Comparison of ENCODE assay signal across 15 cellular contexts in genomic region chr15:74201656-74202420, GRCh38. TPM values are rescaled to one million over a fixed set of nuclear protein-coding genes. Genes with fewer than 3 reads are reported as not detected.
DNase-seq lines count a peak whose midpoint lies in the region; ATAC-seq and TF ChIP-seq lines count a peak whose summit lies in the region.
"Had no signal": no experiment of that assay in that cellular context is flagged by ENCODE, and none has a peak within 500 bp of the region (broad histone marks: within the 10 kb centered on the region; RNA-seq: fewer than 3 reads in every experiment).

No MANE protein-coding gene starts in this region.

- WGBS in neuronal stem cell (ENCODE audit: extremely low coverage in 2 of 2, insufficient read length in 2 of 2, insufficient replicate concordance in 1 of 2), 2 donors: no CpG with 5 or more reads among the region's 8 CpGs
- 46% methylated on average over 8 of the region's 8 CpGs for WGBS in suprapubic skin

- H3K36me3 Mint-ChIP-seq in GM23338 (ENCODE audit: low read depth): peaks cover 3% of the 10 kb centered on the region; the same call in 2 of the 3 replicates
- H3K36me3 Mint-ChIP-seq: CD4-positive, alpha-beta memory T cell; stimulated activated naive B cell treated with anti-CD40 and anti-IgM and Interleukin-4, amounts not matched to agents 10 μg/mL and 1 μg/mL and 100 μg/mL, for 72 hours had no signal

- no peak for TF ChIP-seq CTCF in GM23338 (conservative IDR thresholded peaks at IDR 0.05; ENCODE audit: low read depth in 2 of 2)
- TF ChIP-seq CTCF in PC-9 (conservative IDR thresholded peaks at IDR 0.05): no peak
- no peak for TF ChIP-seq CTCF in epithelial cell of esophagus (IDR thresholded peaks at IDR 0.05; ENCODE audit: insufficient read depth, low read depth, low read length, missing control alignments)
- no peak for TF ChIP-seq CTCF in suprapubic skin (IDR thresholded peaks at IDR 0.05)

- peak overlapping the region; percentile 94 for H3K4me2 ChIP-seq in GM23338
- H3K4me2 ChIP-seq in PC-9: peak overlapping the region; percentile 96
- H3K4me2 ChIP-seq in neuronal stem cell (ENCODE audit: insufficient read depth, low read length, poor library complexity, severe bottlenecking): no peak overlapping the region

- no peaks in the 10 kb centered on the region for H3K9me3 Mint-ChIP-seq in GM23338
- H3K9me3 Mint-ChIP-seq: activated B cell treated with CpG ODN at 0.5 μM for 24 hours; CD4-positive, alpha-beta memory T cell; stimulated activated naive B cell treated with anti-CD40 and anti-IgM and Interleukin-4, amounts not matched to agents 10 μg/mL and 1 μg/mL and 100 μg/mL, for 72 hours had no signal

- BruUV-seq in PC-9 (replicated peaks; lab: Mats Ljungman, UMichigan): TSS peak; percentile 45

- H3K27me3 Mint-ChIP-seq in GM23338 (ENCODE audit: insufficient read depth, low read depth, poor library complexity): peaks cover 26% of the 10 kb centered on the region

- peak overlapping the region; percentile 22 for H3K9ac ChIP-seq in neuronal stem cell (ENCODE audit: low read depth, low read length, poor library complexity)

- H4K20me1 ChIP-seq in GM23338 (replicated peaks; ENCODE audit: insufficient read depth) (no peaks in the 10 kb centered on the region), PC-9 (ENCODE audit: insufficient read depth) (no peaks in the 10 kb centered on the region)

- no peak for TF ChIP-seq POLR2A in suprapubic skin (IDR thresholded peaks at IDR 0.05)

- H3K79me2 ChIP-seq in GM23338 (replicated peaks; ENCODE audit: insufficient read depth) (no peaks in the 10 kb centered on the region), PC-9 (ENCODE audit: low read depth) (peaks cover 72% of the 10 kb centered on the region)

- peak overlapping the region; percentile 1 for H3K14ac ChIP-seq in neuronal stem cell (ENCODE audit: low read length)

- CTCF ChIA-PET in PC-9 (lab: Charles Lee): interaction anchor here (0.7 kb wide), 1 partner anchor 35 kb away, joined by 4 read pairs; no protein-coding TSS in a partner anchor

- H3K4me3 Mint-ChIP-seq in GM23338: peak overlapping the region; percentile 82
- H3K4me3 Mint-ChIP-seq: activated B cell treated with CpG ODN at 0.5 μM for 24 hours; CD4-positive, alpha-beta memory T cell; stimulated activated naive B cell treated with anti-CD40 and anti-IgM and Interleukin-4, amounts not matched to agents 10 μg/mL and 1 μg/mL and 100 μg/mL, for 72 hours had no signal

- peak overlapping the region; percentile 57 for H2BK5ac ChIP-seq in neuronal stem cell (ENCODE audit: low read length)

- peak overlapping the region; percentile 48 for H2BK120ac ChIP-seq in neuronal stem cell (ENCODE audit: low read depth, low read length)

- no peak for TF ChIP-seq EP300 in suprapubic skin (IDR thresholded peaks at IDR 0.05)

- H3K9me3 ChIP-seq in PC-9 (ENCODE audit: insufficient read depth, low read depth): no peaks in the 10 kb centered on the region
- no peaks in the 10 kb centered on the region for H3K9me3 ChIP-seq in neuronal stem cell (replicated peaks in 1 of 2; ENCODE audit: control insufficient read depth in 2 of 2, insufficient read depth in 1 of 2, low read depth in 1 of 2, low read length in 2 of 2)
- no peaks in the 10 kb centered on the region for H3K9me3 ChIP-seq in suprapubic skin
- H3K9me3 ChIP-seq: colonic mucosa, heart left ventricle had no signal

- H3K4me3 ChIP-seq in GM23338 (peak overlapping the region; percentile 55), PC-9 (peak overlapping the region; percentile 73), epithelial cell of esophagus (ENCODE audit: low read length) (no peak overlapping the region), neuronal stem cell (ENCODE audit: low read length in 2 of 2) (peak overlapping the region in 1 of 2 donors; percentile 46), suprapubic skin (no peak overlapping the region)
- H3K4me3 ChIP-seq: colonic mucosa, heart left ventricle had no signal

- H3K27ac ChIP-seq in GM23338 (ENCODE audit: low read depth) (peak overlapping the region; percentile 28; the same call in 1 of the 2 replicates), PC-9 (peak overlapping the region; percentile 95), neuronal stem cell (replicated peaks; ENCODE audit: low read length) (peak overlapping the region; percentile 5), suprapubic skin (no peak overlapping the region)
- H3K27ac ChIP-seq: colonic mucosa, heart left ventricle had no signal

- H3K27ac Mint-ChIP-seq in GM23338: no peak overlapping the region
- H3K27ac Mint-ChIP-seq: activated B cell treated with CpG ODN at 0.5 μM for 24 hours; CD4-positive, alpha-beta memory T cell; stimulated activated naive B cell treated with anti-CD40 and anti-IgM and Interleukin-4, amounts not matched to agents 10 μg/mL and 1 μg/mL and 100 μg/mL, for 72 hours had no signal

- intact Hi-C loops in PC-9 (cut with micrococcal nuclease; ENCODE audit: unreplicated experiment): loop anchor here (1.0 to 10.0 kb wide), 6 partner anchors 13 to 217 kb away; no protein-coding TSS in a partner anchor

- H2AFZ ChIP-seq in GM23338: peak overlapping the region; percentile 78; the same call in 1 of the 2 replicates
- no peak overlapping the region for H2AFZ ChIP-seq in PC-9
- H2AFZ ChIP-seq in neuronal stem cell (ENCODE audit: low read length): peak overlapping the region; percentile 81

- H3K4me1 Mint-ChIP-seq in GM23338: peaks cover 64% of the 10 kb centered on the region
- H3K4me1 Mint-ChIP-seq: activated B cell treated with CpG ODN at 0.5 μM for 24 hours; CD4-positive, alpha-beta memory T cell; stimulated activated naive B cell treated with anti-CD40 and anti-IgM and Interleukin-4, amounts not matched to agents 10 μg/mL and 1 μg/mL and 100 μg/mL, for 72 hours had no signal

- H3K4me1 ChIP-seq in GM23338 (ENCODE audit: insufficient read depth) (peaks cover 43% of the 10 kb centered on the region), PC-9 (replicated peaks; ENCODE audit: insufficient read depth) (peaks cover 79% of the 10 kb centered on the region), neuronal stem cell (ENCODE audit: control insufficient read depth in 2 of 2, insufficient read depth in 1 of 2, low read depth in 1 of 2, low read length in 2 of 2) (peaks cover 33 to 35% of the 10 kb centered on the region in 2 donors), suprapubic skin (peaks cover 31% of the 10 kb centered on the region)
- H3K4me1 ChIP-seq: colonic mucosa had no signal

- H2BK15ac ChIP-seq in neuronal stem cell (ENCODE audit: low read length): peak overlapping the region; percentile 97

- H2BK12ac ChIP-seq in neuronal stem cell (ENCODE audit: low read length): peak overlapping the region; percentile 3

- peak overlapping the region; percentile 74 for H3K18ac ChIP-seq in neuronal stem cell (ENCODE audit: low read length)

- H3K36me3 ChIP-seq in GM23338 (ENCODE audit: insufficient read depth): no peaks in the 10 kb centered on the region
- 0 out of 2 replicates have a peak, but pooled peaks cover 11% of the 10 kb centered on the region for H3K36me3 ChIP-seq in PC-9 (ENCODE audit: low read depth)
- H3K36me3 ChIP-seq in neuronal stem cell (replicated peaks in 1 of 2; ENCODE audit: control insufficient read depth in 2 of 2, insufficient read depth in 2 of 2, low read length in 2 of 2): peaks cover 0 to 13% of the 10 kb centered on the region in 2 donors
- no peaks in the 10 kb centered on the region for H3K36me3 ChIP-seq in suprapubic skin
- H3K36me3 ChIP-seq: colonic mucosa, heart left ventricle had no signal

- ATAC-seq in GM23338 (no peak), GM21737 (IDR thresholded peaks at IDR 0.05; ENCODE audit: unreplicated experiment) (no peak)
- ATAC-seq: stimulated activated naive B cell treated with anti-CD40 and anti-IgM and Interleukin-4, amounts not matched to agents 10 μg/mL and 1 μg/mL and 100 μg/mL, for 72 hours had no signal

- H3K27me3 ChIP-seq in GM23338 (ENCODE audit: insufficient read depth) (peaks cover 26% of the 10 kb centered on the region), PC-9 (ENCODE audit: insufficient read depth, low read depth) (no peaks in the 10 kb centered on the region), neuronal stem cell (ENCODE audit: control insufficient read depth in 3 of 3, insufficient read depth in 3 of 3, low read depth in 1 of 3, low read length in 3 of 3) (peaks cover 0 to 1% (median 0%) of the 10 kb centered on the region in 3 experiments), suprapubic skin (peaks cover 12% of the 10 kb centered on the region)
- H3K27me3 ChIP-seq: colonic mucosa, heart left ventricle had no signal

- H4K8ac ChIP-seq in neuronal stem cell (ENCODE audit: low read depth, low read length): no peak overlapping the region

- H4K91ac ChIP-seq in neuronal stem cell (ENCODE audit: low read depth, low read length, poor library complexity): no peak overlapping the region

- peak overlapping the region; percentile 19 for H3K4ac ChIP-seq in neuronal stem cell (ENCODE audit: low read length)

- peak overlapping the region; percentile 4 for H3K23ac ChIP-seq in neuronal stem cell (ENCODE audit: low read depth, low read length, poor library complexity)

- POLR2A ChIA-PET in PC-9 (lab: Charles Lee; ENCODE audit: unreplicated experiment): interaction anchor here (1.1 kb wide), 1 partner anchor 38 kb away, joined by 6 read pairs; no protein-coding TSS in a partner anchor

- H2AK5ac ChIP-seq in neuronal stem cell (ENCODE audit: low read depth, low read length): peak overlapping the region; percentile 97

- no peaks in the 10 kb centered on the region for H3K79me1 ChIP-seq in neuronal stem cell (ENCODE audit: low read depth, low read length)

- no peaks in the 10 kb centered on the region for H3K9me2 ChIP-seq in GM23338 (ENCODE audit: insufficient read depth)
- no peaks in the 10 kb centered on the region for H3K9me2 ChIP-seq in PC-9 (ENCODE audit: insufficient read depth)

- DNase-seq in GM23338 (ENCODE audit: low spot score): no peak
- DNase-seq in PC-9: peak; percentile 45 to 76
- DNase-seq in epithelial cell of esophagus (ENCODE audit: low read depth): peak; percentile 86
- DNase-seq in neuronal stem cell (ENCODE audit: low spot score): no peak
- DNase-seq in stimulated activated CD4-positive, alpha-beta T cell treated with anti-CD3 and anti-CD28 coated beads, Interleukin-15, amount 100 ng/mL, for 24 hours: no peak
- DNase-seq in suprapubic skin (ENCODE audit: low spot score in 2 of 2): no peak
- DNase-seq in NCI-H2227 treated with DMSO at 0.1 percent for 48 hours (lab: John Stamatoyannopoulos, UW): no peak
- DNase-seq: activated B cell treated with CpG ODN at 0.5 μM for 24 hours; activated effector memory CD4-positive, alpha-beta T cell treated with Interleukin-2 at 50 U/mL for 16 hours; CD4-positive, alpha-beta memory T cell; colonic mucosa; SHP77; stimulated activated naive B cell treated with anti-CD40 and anti-IgM and Interleukin-4, amounts not matched to agents 10 μg/mL and 1 μg/mL and 100 μg/mL, for 72 hours had no signal

- H3F3A ChIP-seq in GM23338 (replicated peaks; ENCODE audit: low read depth) (peaks cover 7% of the 10 kb centered on the region; the same call in 1 of the 2 replicates), PC-9 (ENCODE audit: insufficient read depth, low read depth) (peaks cover 58% of the 10 kb centered on the region)

RNA-seq across cellular contexts. Expression of gene STRA6, which starts 0.7 kb away (rescaled TPM):
- 9.9 and 14.1 TPM in 2 replicates for total RNA-seq in GM23338 (2014; rRNA removed; shearing (Covaris generic))
- polyA plus RNA-seq in GM23338 (2016; fragmentation: Nextera tagmentation; extraction: Ambion mirVana): 8.2 TPM in 2 replicates
- 64.9 and 83.6 TPM in 2 replicates for total RNA-seq in PC-9 (2021)
- 3.9 TPM for polyA plus RNA-seq in neuronal stem cell (2013, experiment 1 of 2)
- 3.4 TPM for polyA plus RNA-seq in neuronal stem cell (2013, experiment 2 of 2)
- under 1 TPM in 2 of 4 donors, not detected in 2; 0.26 to 0.39 TPM for total RNA-seq in suprapubic skin
- total RNA-seq: activated B cell treated with CpG ODN at 0.5 μM for 24 hours; CD4-positive, alpha-beta memory T cell; colonic mucosa had no signal
- polyA plus RNA-seq: CD4-positive, alpha-beta memory T cell had no signal

RNA-seq across cellular contexts. Expression of gene ISLR, which starts 28.3 kb away (rescaled TPM):
- 1.6 TPM in 1 of 2 replicates, not detected in the other for total RNA-seq in GM23338 (2014; rRNA removed; shearing (Covaris generic))
- polyA plus RNA-seq in GM23338 (2016; fragmentation: Nextera tagmentation; extraction: Ambion mirVana): 0.09 and 0.55 TPM in 2 replicates
- not detected in 2 replicates for total RNA-seq in PC-9 (2021)
- 0.56 TPM for polyA plus RNA-seq in neuronal stem cell (2013, experiment 1 of 2)
- polyA plus RNA-seq in neuronal stem cell (2013, experiment 2 of 2): 0.73 TPM
- total RNA-seq in suprapubic skin: 10 to 100 TPM; 11.5 to 41.1 (median 18.1) TPM
- total RNA-seq: activated B cell treated with CpG ODN at 0.5 μM for 24 hours; CD4-positive, alpha-beta memory T cell had no signal
- polyA plus RNA-seq: CD4-positive, alpha-beta memory T cell had no signal

RNA-seq across cellular contexts. Expression of gene CCDC33, which starts 34.3 kb away (rescaled TPM):
- total RNA-seq in GM23338 (2014; rRNA removed; shearing (Covaris generic)): 0.27 and 2.6 TPM in 2 replicates
- 2.5 and 2.8 TPM in 2 replicates for polyA plus RNA-seq in GM23338 (2016; fragmentation: Nextera tagmentation; extraction: Ambion mirVana)
- total RNA-seq in PC-9 (2021): 7.5 and 15.4 TPM in 2 replicates
- 1.3 TPM for polyA plus RNA-seq in neuronal stem cell (2013, experiment 1 of 2)
- polyA plus RNA-seq in neuronal stem cell (2013, experiment 2 of 2): 1.1 TPM
- total RNA-seq in suprapubic skin: under 1 TPM in 1 of 4 donors, not detected in 3; 0.60 TPM
- total RNA-seq: activated B cell treated with CpG ODN at 0.5 μM for 24 hours; CD4-positive, alpha-beta memory T cell; heart left ventricle had no signal
- polyA plus RNA-seq: CD4-positive, alpha-beta memory T cell had no signal

Comparison
In these comparisons a context has a peak if more than half of its experiments do, and no peak if none do; other contexts are left out.
1. DNase-seq: peak in PC-9 (2 of 2) and epithelial cell of esophagus (single experiment); none in GM23338 (single experiment), neuronal stem cell (single experiment), stimulated activated CD4-positive, alpha-beta T cell treated with anti-CD3 and anti-CD28 coated beads, Interleukin-15, amount 100 ng/mL, for 24 hours (single experiment), suprapubic skin (0 of 2) and NCI-H2227 treated with DMSO at 0.1 percent for 48 hours (single experiment).
2. H3K4me3 ChIP-seq: peak in GM23338 (single experiment) and PC-9 (single experiment); none in epithelial cell of esophagus (single experiment) and suprapubic skin (single experiment).